ENCODE assay signal across 8 cellular contexts in the genomic region with DNA sequence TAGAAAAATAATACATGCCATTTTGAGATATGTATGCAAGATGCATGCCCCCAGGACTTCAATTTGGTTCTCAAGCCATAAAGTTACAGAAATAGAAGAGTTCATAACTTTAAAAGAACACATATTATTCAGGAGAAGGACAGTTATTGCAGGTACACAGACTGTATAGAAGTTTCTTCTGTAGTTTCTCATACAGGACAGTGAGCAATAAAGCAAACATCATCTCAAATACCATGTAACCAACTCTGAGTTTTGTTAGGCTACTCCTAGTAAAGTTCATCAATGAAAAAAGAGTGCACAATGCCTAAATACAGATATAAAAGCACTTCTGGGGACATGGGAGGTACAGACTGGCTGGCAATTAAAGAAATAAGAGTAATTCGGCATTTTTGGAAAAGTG.
"Had no signal": no experiment of that assay in that cellular context is flagged by ENCODE, and none has a peak within 500 bp of the region (broad histone marks: within the 10 kb centered on the region; RNA-seq: fewer than 3 reads in every experiment).

No MANE protein-coding gene starts in this region.

- H3K36me3 ChIP-seq: HAP-1 had no signal

- ATAC-seq: GM23338, HCT116 had no signal

- H3K4me3 ChIP-seq: GM23338, HAP-1 had no signal

- DNase-seq: GOT3, H7, H9, HCEC 1CT, HFFc6 had no signal

- H3K9me3 ChIP-seq: HAP-1 had no signal

- H3K4me2 ChIP-seq: GM23338 had no signal
